ENCODE assay signal across 1 cellular context in genomic region chr19:33195711-33196347, GRCh38.
TF ChIP-seq lines count a peak whose summit lies in the region.

No MANE protein-coding gene starts in this region.

TF ChIP-seq in endothelial cell of umbilical vein, 7 proteins besides CTCF, POLR2A, EP300 and RAD21:
- TF ChIP-seq EZH2 (IDR thresholded peaks at IDR 0.05; ENCODE audit: borderline replicate concordance, low read depth, low read length, severe bottlenecking) (no peak), MYC (IDR thresholded peaks at IDR 0.05; ENCODE audit: low read depth, low read length) (no peak), FOS (IDR thresholded peaks at IDR 0.05; ENCODE audit: borderline replicate concordance, insufficient read depth, low read length) (no peak), MAX (IDR thresholded peaks at IDR 0.05; ENCODE audit: insufficient read depth, insufficient read length) (no peak), JUN (IDR thresholded peaks at IDR 0.05; ENCODE audit: borderline replicate concordance, insufficient read depth, insufficient read length, low read depth) (no peak), GATA2 (IDR thresholded peaks at IDR 0.05; ENCODE audit: insufficient read depth, insufficient read length, low read depth, low read length) (no peak), POLR2AphosphoS5 (IDR thresholded peaks at IDR 0.05; ENCODE audit: insufficient read depth, low read depth, low read length) (no peak)
